24 cellular contexts compared by ENCODE assay signal in genomic region chr15:49273734-49274318, GRCh38.
DNase-seq lines count a peak whose midpoint lies in the region; ATAC-seq, FAIRE-seq and TF ChIP-seq lines count a peak whose summit lies in the region.
"Had no signal": no experiment of that assay in that cellular context is flagged by ENCODE, and none has a peak within 500 bp of the region (broad histone marks: within the 10 kb centered on the region; RNA-seq: fewer than 3 reads in every experiment).

No MANE protein-coding gene starts in this region.

- in situ Hi-C loops in HepG2 (cut with HindIII; ENCODE audit: extremely low pct_ligation_motif_present, low pct_unique_long_range_greater_than_20kb) = no loop called here

- no peaks in the 10 kb centered on the region for H3K9me3 Mint-ChIP-seq in H9
- H3K9me3 Mint-ChIP-seq: activated naive CD8-positive, alpha-beta T cell treated with anti-CD3 and anti-CD28 coated beads for 36 hours; activated T-cell treated with anti-CD3 and anti-CD28 coated beads, Interleukin-2, amount 50 U/mL, for 72 hours; CD4-positive, alpha-beta memory T cell; nephron progenitor cell had no signal

- no peaks in the 10 kb centered on the region for H3K9me2 ChIP-seq in SK-N-SH

- H3K9me3 ChIP-seq in H9 (ENCODE audit: control insufficient read depth, low read depth, low read length) (no peaks in the 10 kb centered on the region), SK-N-SH (no peaks in the 10 kb centered on the region), HepG2 (ENCODE audit: low read length) (no peaks in the 10 kb centered on the region)
- H3K9me3 ChIP-seq: gastroesophageal sphincter, Peyer's patch, psoas muscle, uterus had no signal

- H3K4me3 Mint-ChIP-seq in H9 = no peak overlapping the region
- H3K4me3 Mint-ChIP-seq: activated naive CD8-positive, alpha-beta T cell treated with anti-CD3 and anti-CD28 coated beads for 36 hours; activated T-cell treated with anti-CD3 and anti-CD28 coated beads, Interleukin-2, amount 50 U/mL, for 72 hours; CD4-positive, alpha-beta memory T cell; nephron progenitor cell had no signal

- H2BK120ac ChIP-seq in H9 (ENCODE audit: low read depth, low read length, poor library complexity, severe bottlenecking) = no peak overlapping the region

- H4K5ac ChIP-seq in H9 (ENCODE audit: insufficient read length, low read depth, low read length) = no peak overlapping the region

- peaks cover 36 to 39% of the 10 kb centered on the region in 2 experiments for H3K4me1 Mint-ChIP-seq in H9
- H3K4me1 Mint-ChIP-seq: nephron progenitor cell had no signal

- no peaks in the 10 kb centered on the region for H3K23me2 ChIP-seq in H9 (ENCODE audit: insufficient read length, low read depth, low read length, poor library complexity, severe bottlenecking)

- TF ChIP-seq RAD21 in SK-N-SH (IDR thresholded peaks at IDR 0.05; ENCODE audit: low read length) (no peak), HepG2 (CRISPR knock-in tag; IDR thresholded peaks at IDR 0.05) (no peak)

- no peak overlapping the region for H3K9ac ChIP-seq in H9 (ENCODE audit: extremely low read depth, insufficient read length, low read length)
- H3K9ac ChIP-seq in SK-N-SH = no peak overlapping the region
- H3K9ac ChIP-seq in HepG2 (ENCODE audit: insufficient read depth, low read depth, low read length) = no peak overlapping the region

- no peak overlapping the region for H3K4me3 ChIP-seq in AG10803 (ENCODE audit: low read length)
- no peak overlapping the region for H3K4me3 ChIP-seq in SK-N-SH (ENCODE audit: low read depth in 2 of 2, low read length in 1 of 2)
- no peak overlapping the region for H3K4me3 ChIP-seq in foreskin fibroblast (ENCODE audit: low read depth in 1 of 2, low read length in 2 of 2)
- no peak overlapping the region for H3K4me3 ChIP-seq in HepG2 (replicated peaks in 1 of 3; ENCODE audit: insufficient read depth in 1 of 3, low read depth in 2 of 3, low read length in 3 of 3)
- H3K4me3 ChIP-seq: gastroesophageal sphincter, Peyer's patch, psoas muscle, skin epidermis, uterus had no signal

- H3K36me3 Mint-ChIP-seq in H9 (ENCODE audit: insufficient read depth in 1 of 3, low read depth in 3 of 3) = peaks cover 0 to 2% (median 0%) of the 10 kb centered on the region in 3 experiments; a peak in 1 of 7 replicates

- peaks cover 4% of the 10 kb centered on the region; the same call in 1 of the 2 replicates for H3K4me1 ChIP-seq in H9 (ENCODE audit: insufficient read depth, low read length)
- H3K4me1 ChIP-seq in SK-N-SH (ENCODE audit: control insufficient read depth in 1 of 2, insufficient read depth in 2 of 2, low read depth in 1 of 2, low read length in 1 of 2) = peaks cover 0 to 15% of the 10 kb centered on the region in 2 experiments; a peak in 2 of 4 replicates
- H3K4me1 ChIP-seq in HepG2 (ENCODE audit: insufficient read depth, low read length) = no peaks in the 10 kb centered on the region
- H3K4me1 ChIP-seq: gastroesophageal sphincter, Peyer's patch, psoas muscle, uterus had no signal

- CTCF ChIA-PET in SK-N-SH (lab: Yijun Ruan, JAX) = interaction anchor here (1.1 to 1.8 kb wide), 2 partner anchors 39 to 189 kb away, joined by 3 to 5 read pairs; no protein-coding TSS in a partner anchor
- CTCF ChIA-PET in HepG2 (lab: Yijun Ruan, JAX; ENCODE audit: low intra/inter-chr PET ratio, low total read pairs) = no interaction called here

- H3K79me2 ChIP-seq in H9 (ENCODE audit: insufficient read depth, low read length) (no peaks in the 10 kb centered on the region), SK-N-SH (ENCODE audit: insufficient read depth) (no peaks in the 10 kb centered on the region), HepG2 (ENCODE audit: insufficient read depth, low read length) (no peaks in the 10 kb centered on the region)

- H2BK5ac ChIP-seq in H9 (ENCODE audit: insufficient read length, low read length) = no peak overlapping the region

- H3K27ac ChIP-seq in H9 (ENCODE audit: insufficient read length, low read depth, low read length) (no peak overlapping the region), SK-N-SH (ENCODE audit: low read depth in 2 of 2, low read length in 1 of 2) (peak overlapping the region; percentile 18 to 95; a peak in 3 of 4 replicates), HepG2 (ENCODE audit: extremely low read length, insufficient read depth, low read length) (no peak overlapping the region)
- H3K27ac ChIP-seq: gastroesophageal sphincter, Peyer's patch, psoas muscle, uterus had no signal

- H4K91ac ChIP-seq in H9 (ENCODE audit: insufficient read length, low read depth, low read length) = no peak overlapping the region

- no peak overlapping the region for H2BK15ac ChIP-seq in H9 (ENCODE audit: low read depth, low read length)

- H3K4me2 ChIP-seq in H9 (ENCODE audit: insufficient read depth, insufficient read length, low read length) = no peak overlapping the region
- peak overlapping the region; percentile 18; the same call in 1 of the 2 replicates for H3K4me2 ChIP-seq in SK-N-SH
- no peak overlapping the region for H3K4me2 ChIP-seq in HepG2 (ENCODE audit: low read depth, low read length)

- no peak overlapping the region for H3K4ac ChIP-seq in H9 (ENCODE audit: low read depth, low read length)

- no peak overlapping the region for H4K8ac ChIP-seq in H9 (replicated peaks; ENCODE audit: insufficient read length, low read depth, low read length)

- POLR2A ChIA-PET in SK-N-SH (lab: Yijun Ruan, JAX) (no interaction called here), HepG2 (lab: Yijun Ruan, JAX) (no interaction called here)

- H3K36me3 ChIP-seq in SK-N-SH (replicated peaks in 1 of 2; ENCODE audit: control insufficient read depth in 1 of 2, insufficient read depth in 2 of 2, low read length in 1 of 2) (peaks cover 2 to 5% of the 10 kb centered on the region in 2 experiments), HepG2 (replicated peaks in 1 of 2; ENCODE audit: control insufficient read depth in 1 of 2, insufficient read depth in 2 of 2, low read length in 2 of 2) (peaks cover 0 to 5% of the 10 kb centered on the region in 2 experiments; a peak in 1 of 5 replicates)
- H3K36me3 ChIP-seq: Peyer's patch, uterus had no signal

- no peak overlapping the region for H3T11ph ChIP-seq in H9 (ENCODE audit: low read length)

- no peak overlapping the region for H2BK20ac ChIP-seq in H9 (ENCODE audit: low read depth, low read length, poor library complexity, severe bottlenecking)

- H2AFZ ChIP-seq in H9 (ENCODE audit: low read length) (no peak overlapping the region), SK-N-SH (ENCODE audit: low read depth) (no peak overlapping the region), HepG2 (ENCODE audit: low read length) (no peak overlapping the region)

- no peak for TF ChIP-seq POLR2A in HepG2 (IDR thresholded peaks at IDR 0.05; ENCODE audit: insufficient read depth in 1 of 2, low read depth in 2 of 2, low read length in 2 of 2)

- H3K27me3 ChIP-seq in H9 (ENCODE audit: insufficient read depth, low read length) (no peaks in the 10 kb centered on the region), SK-N-SH (ENCODE audit: insufficient read depth) (no peaks in the 10 kb centered on the region), HepG2 (ENCODE audit: control insufficient read depth in 1 of 2, insufficient read depth in 2 of 2, low read length in 2 of 2) (no peaks in the 10 kb centered on the region)
- H3K27me3 ChIP-seq: gastroesophageal sphincter, Peyer's patch, uterus had no signal

- WGBS in H9 (ENCODE audit: extremely low coverage, insufficient read length, low lambda C conversion rate) = no CpG with 5 or more reads among the region's 2 CpGs
- WGBS in SK-N-SH (ENCODE audit: low lambda C conversion rate) = 42% methylated on average over 2 of the region's 2 CpGs
- WGBS in HepG2 (ENCODE audit: low lambda C conversion rate) = 86% methylated on average over 1 of the region's 2 CpGs

- no peak overlapping the region for H3K18ac ChIP-seq in H9 (ENCODE audit: insufficient read length, low read depth, low read length)

- no peak for TF ChIP-seq EP300 in SK-N-SH (IDR thresholded peaks at IDR 0.05; ENCODE audit: borderline replicate concordance in 1 of 2, low read depth in 1 of 2, low read length in 1 of 2)
- TF ChIP-seq EP300 in HepG2 (IDR thresholded peaks at IDR 0.05; ENCODE audit: low read depth in 2 of 2, low read length in 2 of 2) = no peak
- TF ChIP-seq EP300 in HepG2 (CRISPR knock-in tag; IDR thresholded peaks at IDR 0.05; ENCODE audit: borderline replicate concordance) = no peak

- no TSS peak for BruUV-seq in HepG2 (replicated peaks; lab: Mats Ljungman, UMichigan)

- ATAC-seq in GM21576 (IDR thresholded peaks at IDR 0.05; ENCODE audit: unreplicated experiment) (no peak), HepG2 (no peak), HG02623 (IDR thresholded peaks at IDR 0.05; ENCODE audit: unreplicated experiment) (no peak)
- ATAC-seq: activated T-cell treated with anti-CD3 and anti-CD28 coated beads, Interleukin-2, amount 50 U/mL, for 72 hours; gastroesophageal sphincter; left cardiac atrium; psoas muscle had no signal

- H3K27me3 Mint-ChIP-seq in H9 (ENCODE audit: low read depth) = no peaks in the 10 kb centered on the region
- H3K27me3 Mint-ChIP-seq: activated naive CD8-positive, alpha-beta T cell treated with anti-CD3 and anti-CD28 coated beads for 36 hours; CD4-positive, alpha-beta memory T cell had no signal

- no peak overlapping the region for H2BK12ac ChIP-seq in H9 (ENCODE audit: insufficient read length, low read depth, low read length)

- no peak overlapping the region for H3K23ac ChIP-seq in H9 (ENCODE audit: insufficient read length, low read depth, low read length)

- DNase-seq in AG10803 (ENCODE audit: low read depth) (peak; percentile 53), H9 (no peak), SK-N-SH (peak; percentile 55), foreskin fibroblast (peak; percentile 3 to 40), HepG2 (ENCODE audit: low spot score) (no peak)
- no peak for DNase-seq in stimulated activated naive CD4-positive, alpha-beta T cell (lab: John Stamatoyannopoulos, UW)
- DNase-seq: ACHN; activated CD8-positive, alpha-beta memory T cell treated with anti-CD3 and anti-CD28 coated beads for 24 hours; activated naive CD8-positive, alpha-beta T cell treated with anti-CD3 and anti-CD28 coated beads for 36 hours; activated T-cell treated with anti-CD3 and anti-CD28 coated beads, Interleukin-2, amount 50 U/mL, for 72 hours; CD4-positive, alpha-beta memory T cell; DND-41; Karpas-422; left cardiac atrium; NCI-H1092; nephron progenitor cell; Peyer's patch; psoas muscle; stimulated activated CD4-positive, alpha-beta T cell treated with anti-CD3 and anti-CD28 coated beads, Interleukin-4, amount 100 ng/mL, for 4 hours; uterus had no signal

- H3K56ac ChIP-seq in H9 (ENCODE audit: insufficient read length, low read depth, low read length) = no peak overlapping the region

- intact Hi-C loops in HepG2 (cut with micrococcal nuclease; ENCODE audit: unreplicated experiment) = no loop called here

- H3K79me1 ChIP-seq in H9 (ENCODE audit: insufficient read depth, low read depth, low read length, poor library complexity, severe bottlenecking) = no peaks in the 10 kb centered on the region

- no peak overlapping the region for H2AK5ac ChIP-seq in H9 (ENCODE audit: insufficient read length, low read length)

- no peaks in the 10 kb centered on the region for H4K20me1 ChIP-seq in H9 (ENCODE audit: control insufficient read depth, insufficient read depth, insufficient read length)
- H4K20me1 ChIP-seq in SK-N-SH (ENCODE audit: insufficient read depth) = no peaks in the 10 kb centered on the region
- H4K20me1 ChIP-seq in HepG2 (ENCODE audit: insufficient read depth, low read length) = no peaks in the 10 kb centered on the region

- H3F3A ChIP-seq in SK-N-SH (replicated peaks; ENCODE audit: insufficient read depth) = no peaks in the 10 kb centered on the region

- peak overlapping the region in 2 of 3 experiments; percentile 30 to 69; a peak in 2 of 7 replicates for H3K27ac Mint-ChIP-seq in H9
- H3K27ac Mint-ChIP-seq: activated naive CD8-positive, alpha-beta T cell treated with anti-CD3 and anti-CD28 coated beads for 36 hours; activated T-cell treated with anti-CD3 and anti-CD28 coated beads, Interleukin-2, amount 50 U/mL, for 72 hours; nephron progenitor cell had no signal

- H3K14ac ChIP-seq in H9 (ENCODE audit: insufficient read depth, low read length) = no peak overlapping the region

- TF ChIP-seq CTCF in AG10803 (conservative IDR thresholded peaks at IDR 0.05; ENCODE audit: low read length) (no peak), H9 (conservative IDR thresholded peaks at IDR 0.05) (no peak), SK-N-SH (IDR thresholded peaks at IDR 0.05) (no peak), foreskin fibroblast (IDR thresholded peaks at IDR 0.05; ENCODE audit: low read depth, low read length) (no peak), HepG2 (CRISPR knock-in tag; IDR thresholded peaks at IDR 0.05) (no peak)

- no peak for FAIRE-seq in HepG2 (lab: Jason Lieb, UNC)

Comparison
In these comparisons a context has a peak if more than half of its experiments do, and no peak if none do; other contexts are left out.
1. DNase-seq: peak in AG10803 (single experiment), SK-N-SH (single experiment) and foreskin fibroblast (2 of 2); none in H9 (single experiment), stimulated activated naive CD4-positive, alpha-beta T cell (0 of 6) and HepG2 (single experiment).
2. H3K27ac ChIP-seq: peak in SK-N-SH (2 of 2); none in H9 (single experiment) and HepG2 (single experiment).